In genomic region chr15:74193905-74194304, GRCh38 we compare ENCODE assay signal across 19 cellular contexts. TPM values are rescaled to one million over a fixed set of nuclear protein-coding genes. Genes with fewer than 3 reads are reported as not detected.
DNase-seq lines count a peak whose midpoint lies in the region; ATAC-seq and TF ChIP-seq lines count a peak whose summit lies in the region.
"Had no signal": no experiment of that assay in that cellular context is flagged by ENCODE, and none has a peak within 500 bp of the region (broad histone marks: within the 10 kb centered on the region; RNA-seq: fewer than 3 reads in every experiment).

No MANE protein-coding gene starts in this region.

- no peak overlapping the region for H3K27ac Mint-ChIP-seq in stimulated activated memory B cell treated with anti-CD40 and anti-IgM and Interleukin-4, amounts not matched to agents 10 μg/mL and 1 μg/mL and 100 μg/mL, for 72 hours

- H3K4me2 ChIP-seq in SK-N-SH (peak overlapping the region; percentile 34; the same call in 1 of the 2 replicates), skeletal muscle satellite cell (ENCODE audit: low read length) (peak overlapping the region; percentile 27)
- H3K4me2 ChIP-seq: BLaER1 had no signal

- H3K4me1 Mint-ChIP-seq in stimulated activated memory B cell treated with anti-CD40 and anti-IgM and Interleukin-4, amounts not matched to agents 10 μg/mL and 1 μg/mL and 100 μg/mL, for 72 hours = no peaks in the 10 kb centered on the region
- H3K4me1 Mint-ChIP-seq: CD8-positive, alpha-beta memory T cell had no signal

- no peaks in the 10 kb centered on the region for H4K20me1 ChIP-seq in SK-N-SH (ENCODE audit: insufficient read depth)
- H4K20me1 ChIP-seq: BLaER1 had no signal

- no peak for DNase-seq in SK-N-SH
- no peak for DNase-seq in SJSA1 (ENCODE audit: low read depth in 1 of 2, low spot score in 2 of 2)
- DNase-seq in epithelial cell of prostate (ENCODE audit: low read depth, low spot score) = no peak
- DNase-seq in NCI-H2081 treated with DMSO at 0.1 percent for 48 hours (lab: John Stamatoyannopoulos, UW) = no peak
- DNase-seq: CD8-positive, alpha-beta memory T cell; GDM1; NCI-H1092; NCI-H146; NCI-H2107; NCI-H2227 treated with DMSO at 0.1 percent for 48 hours; NCI-H524 had no signal

- H3K9me3 ChIP-seq in SK-N-SH = no peaks in the 10 kb centered on the region
- no peaks in the 10 kb centered on the region for H3K9me3 ChIP-seq in SJSA1 (replicated peaks)
- H3K9me3 ChIP-seq in skeletal muscle satellite cell (replicated peaks; ENCODE audit: low read length) = no peaks in the 10 kb centered on the region
- H3K9me3 ChIP-seq: BLaER1, MG63 had no signal

- H3K27me3 ChIP-seq in SK-N-SH (ENCODE audit: insufficient read depth) (no peaks in the 10 kb centered on the region), SJSA1 (replicated peaks) (no peaks in the 10 kb centered on the region), skeletal muscle satellite cell (ENCODE audit: control insufficient read depth, insufficient read depth, low read length) (no peaks in the 10 kb centered on the region)
- H3K27me3 ChIP-seq: BLaER1, MG63 had no signal

- H3K27ac ChIP-seq in SK-N-SH (ENCODE audit: low read depth in 2 of 2, low read length in 1 of 2) (peak overlapping the region; percentile 78 to 89), SJSA1 (peak overlapping the region; percentile 59), epithelial cell of prostate (peak overlapping the region; percentile 39)
- H3K27ac ChIP-seq: 22Rv1, BLaER1 had no signal

- H3K4me3 ChIP-seq in SK-N-SH (ENCODE audit: low read depth in 2 of 2, low read length in 1 of 2) = no peak overlapping the region
- no peak overlapping the region for H3K4me3 ChIP-seq in SJSA1
- H3K4me3 ChIP-seq in skeletal muscle satellite cell (ENCODE audit: low read length) = no peak overlapping the region
- H3K4me3 ChIP-seq: BLaER1, MG63 had no signal

- peaks cover 36% of the 10 kb centered on the region for H3F3A ChIP-seq in SK-N-SH (replicated peaks; ENCODE audit: insufficient read depth)

- TF ChIP-seq EP300 in SK-N-SH (IDR thresholded peaks at IDR 0.05; ENCODE audit: borderline replicate concordance in 1 of 2, low read depth in 1 of 2, low read length in 1 of 2) = no peak

- TF ChIP-seq RAD21 in SK-N-SH (IDR thresholded peaks at IDR 0.05; ENCODE audit: low read length) = no peak

- CTCF ChIA-PET in SK-N-SH (lab: Yijun Ruan, JAX) = interaction anchor here (0.7 to 10.7 kb wide), 3 partner anchors 9 to 115 kb away, joined by 3 to 85 read pairs (median 7); no protein-coding TSS in a partner anchor

- H3K27me3 Mint-ChIP-seq in stimulated activated memory B cell treated with anti-CD40 and anti-IgM and Interleukin-4, amounts not matched to agents 10 μg/mL and 1 μg/mL and 100 μg/mL, for 72 hours = peaks cover 13% of the 10 kb centered on the region

- H3K9me2 ChIP-seq in SK-N-SH = no peaks in the 10 kb centered on the region

- peak overlapping the region; percentile 57; the same call in 1 of the 2 replicates for H3K9ac ChIP-seq in SK-N-SH
- H3K9ac ChIP-seq in skeletal muscle satellite cell (ENCODE audit: low read depth, low read length) = peak overlapping the region; percentile 52
- H3K9ac ChIP-seq: BLaER1 had no signal

- POLR2A ChIA-PET in SK-N-SH (lab: Yijun Ruan, JAX) = interaction anchor here (0.8 to 1.3 kb wide), 3 partner anchors 9 to 22 kb away, joined by 3 to 5 read pairs (median 3); partner anchors contain the start of gene STRA6

- H2AFZ ChIP-seq in SK-N-SH (ENCODE audit: low read depth) = no peak overlapping the region

- H3K4me3 Mint-ChIP-seq in stimulated activated memory B cell treated with anti-CD40 and anti-IgM and Interleukin-4, amounts not matched to agents 10 μg/mL and 1 μg/mL and 100 μg/mL, for 72 hours = no peak overlapping the region
- H3K4me3 Mint-ChIP-seq: CD8-positive, alpha-beta memory T cell had no signal

- no peaks in the 10 kb centered on the region for H3K9me3 Mint-ChIP-seq in stimulated activated memory B cell treated with anti-CD40 and anti-IgM and Interleukin-4, amounts not matched to agents 10 μg/mL and 1 μg/mL and 100 μg/mL, for 72 hours
- H3K9me3 Mint-ChIP-seq: CD8-positive, alpha-beta memory T cell had no signal

- no peaks in the 10 kb centered on the region for H3K79me2 ChIP-seq in SK-N-SH (ENCODE audit: insufficient read depth)

- TF ChIP-seq CTCF in SK-N-SH (IDR thresholded peaks at IDR 0.05) = no peak

- no peaks in the 10 kb centered on the region for H3K36me3 Mint-ChIP-seq in stimulated activated memory B cell treated with anti-CD40 and anti-IgM and Interleukin-4, amounts not matched to agents 10 μg/mL and 1 μg/mL and 100 μg/mL, for 72 hours
- H3K36me3 Mint-ChIP-seq: CD8-positive, alpha-beta memory T cell had no signal

- ATAC-seq in SK-N-SH treated with all-trans-retinoic acid at 6 μM for 48 hours = no peak
- no peak for ATAC-seq in stimulated activated memory B cell treated with anti-CD40 and anti-IgM and Interleukin-4, amounts not matched to agents 10 μg/mL and 1 μg/mL and 100 μg/mL, for 72 hours
- ATAC-seq in HG03469 (IDR thresholded peaks at IDR 0.05; ENCODE audit: unreplicated experiment) = no peak

- WGBS in SK-N-SH (ENCODE audit: low lambda C conversion rate) = 71% methylated on average over 6 of the region's 6 CpGs

- H3K36me3 ChIP-seq in SK-N-SH (replicated peaks in 1 of 2; ENCODE audit: control insufficient read depth in 1 of 2, insufficient read depth in 2 of 2, low read length in 1 of 2) = peaks cover 0 to 34% of the 10 kb centered on the region in 2 experiments
- no peaks in the 10 kb centered on the region for H3K36me3 ChIP-seq in SJSA1
- no peaks in the 10 kb centered on the region for H3K36me3 ChIP-seq in skeletal muscle satellite cell (ENCODE audit: insufficient read depth, low read length)
- H3K36me3 ChIP-seq: BLaER1, MG63 had no signal

- H3K4me1 ChIP-seq in SK-N-SH (ENCODE audit: control insufficient read depth in 1 of 2, insufficient read depth in 2 of 2, low read depth in 1 of 2, low read length in 1 of 2) (peaks cover 44 to 64% of the 10 kb centered on the region in 2 experiments), SJSA1 (replicated peaks) (peaks cover 51% of the 10 kb centered on the region), skeletal muscle satellite cell (ENCODE audit: control insufficient read depth, insufficient read depth, low read length) (peaks cover 63% of the 10 kb centered on the region)

TF ChIP-seq in SK-N-SH, 30 proteins besides CTCF, POLR2A, EP300 and RAD21 (continues in another document):
- TF ChIP-seq PBX3 (IDR thresholded peaks at IDR 0.05) (no peak), GATA2 (CRISPR knock-in tag; IDR thresholded peaks at IDR 0.05) (no peak), FOSL2 (IDR thresholded peaks at IDR 0.05; ENCODE audit: borderline replicate concordance, low read depth) (no peak), SIN3A (IDR thresholded peaks at IDR 0.05; ENCODE audit: borderline replicate concordance, low read depth, low read length) (no peak), NRF1 (IDR thresholded peaks at IDR 0.05; ENCODE audit: low read depth, low read length) (no peak), CHD2 (IDR thresholded peaks at IDR 0.05; ENCODE audit: low read length, partially characterized antibody) (no peak), SMC3 (IDR thresholded peaks at IDR 0.05; ENCODE audit: low read depth, low read length) (no peak), POLR2AphosphoS5 (IDR thresholded peaks at IDR 0.05; ENCODE audit: low read depth, low read length) (no peak)

TF ChIP-seq in SK-N-SH treated with all-trans-retinoic acid at 6 μM for 48 hours, 23 proteins besides CTCF, POLR2A, EP300 and RAD21:
- TF ChIP-seq PATZ1 (CRISPR knock-in tag; IDR thresholded peaks at IDR 0.05; ENCODE audit: borderline replicate concordance) = no peak

RNA-seq across cellular contexts. Expression of gene STRA6, which starts 8.7 kb away (rescaled TPM):
- 27.9 and 31.0 TPM in 2 replicates for polyA plus RNA-seq in SK-N-SH (2012; rRNA removed)
- 7.3 and 13.0 TPM in 2 replicates for polyA plus RNA-seq in SK-N-SH (2012; cell fraction: cytosol; rRNA removed)
- polyA plus RNA-seq in SK-N-SH (2012; cell fraction: nucleus; rRNA removed) = 140 and 152 TPM in 2 replicates
- total RNA-seq in SJSA1 (2014; rRNA removed; shearing (Covaris generic)) = 0.18 TPM in 1 of 2 replicates, not detected in the other
- 0.44 TPM in 1 of 2 replicates, not detected in the other for total RNA-seq in skeletal muscle satellite cell (2012; rRNA removed)
- total RNA-seq: CD8-positive, alpha-beta memory T cell; SK-MEL-5 had no signal
- polyA plus RNA-seq: CD8-positive, alpha-beta memory T cell had no signal

RNA-seq across cellular contexts. Expression of gene ISLR, which starts 20.4 kb away (rescaled TPM):
- polyA plus RNA-seq in SK-N-SH (2012; rRNA removed) = 3.4 and 7.3 TPM in 2 replicates
- 1.9 and 3.0 TPM in 2 replicates for polyA plus RNA-seq in SK-N-SH (2012; cell fraction: cytosol; rRNA removed)
- 1.7 and 1.9 TPM in 2 replicates for polyA plus RNA-seq in SK-N-SH (2012; cell fraction: nucleus; rRNA removed)
- total RNA-seq in SJSA1 (2014; rRNA removed; shearing (Covaris generic)) = not detected in 2 replicates
- total RNA-seq in skeletal muscle satellite cell (2012; rRNA removed) = 10.6 and 34.7 TPM in 2 replicates
- total RNA-seq: CD8-positive, alpha-beta memory T cell; SK-MEL-5 had no signal
- polyA plus RNA-seq: CD8-positive, alpha-beta memory T cell had no signal

RNA-seq across cellular contexts. Expression of gene CCDC33, which starts 42.2 kb away (rescaled TPM):
- polyA plus RNA-seq in SK-N-SH (2012; rRNA removed) = 3.3 and 4.0 TPM in 2 replicates
- 1.8 and 2.9 TPM in 2 replicates for polyA plus RNA-seq in SK-N-SH (2012; cell fraction: cytosol; rRNA removed)
- polyA plus RNA-seq in SK-N-SH (2012; cell fraction: nucleus; rRNA removed) = 3.9 and 4.0 TPM in 2 replicates
- total RNA-seq in SJSA1 (2014; rRNA removed; shearing (Covaris generic)) = not detected in 2 replicates
- total RNA-seq in skeletal muscle satellite cell (2012; rRNA removed) = not detected in 2 replicates
- total RNA-seq: CD8-positive, alpha-beta memory T cell; SK-MEL-5 had no signal
- polyA plus RNA-seq: CD8-positive, alpha-beta memory T cell had no signal
